Comparison of ENCODE assay signal across 8 cellular contexts in the genomic region with DNA sequence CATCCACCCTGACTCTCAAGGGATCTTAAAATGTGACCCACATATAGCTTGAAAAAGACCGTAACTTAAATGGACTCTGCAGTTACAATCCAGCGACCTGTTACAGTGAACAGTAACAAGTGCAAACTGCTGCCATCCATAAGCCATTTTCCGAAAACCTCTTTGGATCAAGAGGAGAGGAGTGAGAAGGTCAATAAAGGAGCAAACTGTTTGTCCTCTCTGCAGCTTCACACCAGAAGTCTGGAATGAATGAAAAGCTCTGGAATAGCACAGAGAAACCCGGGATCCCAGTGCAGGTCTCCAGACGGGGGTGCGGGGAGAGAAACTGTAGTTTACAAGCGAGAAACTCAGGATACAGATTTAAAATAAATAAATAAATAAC. TPM values are rescaled to one million over a fixed set of nuclear protein-coding genes. Genes with fewer than 3 reads are reported as not detected.
A peak's percentile ranks its signal among the peaks of the same experiment; 100 is the strongest.
DNase-seq lines count a peak whose midpoint lies in the region; ATAC-seq and TF ChIP-seq lines count a peak whose summit lies in the region.

No MANE protein-coding gene starts in this region.

- H3K9me2 ChIP-seq in neural cell (ENCODE audit: insufficient read depth, low read length): no peaks in the 10 kb centered on the region

- H3K4me3 Mint-ChIP-seq in activated CD8-positive, alpha-beta memory T cell treated with anti-CD3 and anti-CD28 coated beads, Interleukin-2, amount 10 ng/mL, durations not matched to agents 7 days and 5 days: peak overlapping the region; percentile 89

- H3K36me3 Mint-ChIP-seq in activated CD8-positive, alpha-beta memory T cell treated with anti-CD3 and anti-CD28 coated beads, Interleukin-2, amount 10 ng/mL, durations not matched to agents 7 days and 5 days: peaks cover 10% of the 10 kb centered on the region

- no peaks in the 10 kb centered on the region for H3K9me3 ChIP-seq in neural cell (ENCODE audit: low read length)

- ATAC-seq in activated CD8-positive, alpha-beta memory T cell treated with anti-CD3 and anti-CD28 coated beads, Interleukin-2, amount 10 ng/mL, durations not matched to agents 7 days and 5 days: no peak
- ATAC-seq in GM18520 (IDR thresholded peaks at IDR 0.05; ENCODE audit: unreplicated experiment) (no peak), GM19455 (IDR thresholded peaks at IDR 0.05; ENCODE audit: unreplicated experiment) (no peak)

- peak overlapping the region; percentile 42 for H2AFZ ChIP-seq in neural cell (ENCODE audit: low read depth, low read length)

- TF ChIP-seq EP300 in neural cell (conservative IDR thresholded peaks at IDR 0.05; ENCODE audit: poor library complexity, severe bottlenecking): no peak

- no peaks in the 10 kb centered on the region for H4K20me1 ChIP-seq in neural cell (ENCODE audit: insufficient read depth)

- H3K4me1 Mint-ChIP-seq in activated CD8-positive, alpha-beta memory T cell treated with anti-CD3 and anti-CD28 coated beads, Interleukin-2, amount 10 ng/mL, durations not matched to agents 7 days and 5 days: peaks cover 44% of the 10 kb centered on the region

- H3K27me3 ChIP-seq in neural cell (ENCODE audit: insufficient read depth, low read depth, low read length): no peaks in the 10 kb centered on the region

- no peaks in the 10 kb centered on the region for H3F3A ChIP-seq in neural cell (ENCODE audit: insufficient read depth, low read length, poor library complexity, severe bottlenecking)

- peak overlapping the region; percentile 88 for H3K9ac ChIP-seq in neural cell (ENCODE audit: low read length)

- H3K79me2 ChIP-seq in neural cell (replicated peaks; ENCODE audit: insufficient read depth, low read length): peaks cover 9% of the 10 kb centered on the region

- CTCF ChIA-PET in activated CD8-positive, alpha-beta memory T cell treated with anti-CD3 and anti-CD28 coated beads, Interleukin-2, amount 10 ng/mL, durations not matched to agents 7 days and 5 days (lab: Charles Lee): interaction anchor here (1.8 kb wide), 1 partner anchor 31 kb away, joined by 5 read pairs; no protein-coding TSS in a partner anchor

- no peaks in the 10 kb centered on the region for H3K36me3 ChIP-seq in neural cell (ENCODE audit: insufficient read depth, low read length)

- H3K27ac ChIP-seq in epithelial cell of prostate (peak overlapping the region; percentile 22), neural cell (ENCODE audit: low read length) (no peak overlapping the region)

- TF ChIP-seq RAD21 in neural cell (conservative IDR thresholded peaks at IDR 0.05): no peak

- peak overlapping the region; percentile 93 for H3K4me3 ChIP-seq in neural cell (ENCODE audit: low read length)

- peak overlapping the region; percentile 84 for H3K4me2 ChIP-seq in neural cell (ENCODE audit: low read length)

- DNase-seq in activated CD8-positive, alpha-beta memory T cell treated with anti-CD3 and anti-CD28 coated beads, Interleukin-2, amount 10 ng/mL, durations not matched to agents 7 days and 5 days: no peak
- DNase-seq in activated CD8-positive, alpha-beta memory T cell treated with anti-CD3 and anti-CD28 coated beads for 24 hours: no peak
- DNase-seq in RPMI7951 (ENCODE audit: low read depth) (peak; percentile 2), epithelial cell of prostate (ENCODE audit: low read depth, low spot score) (no peak)
- DNase-seq in stimulated activated CD4-positive, alpha-beta T cell treated with anti-CD3 and anti-CD28 coated beads, Interleukin-4, amount 100 ng/mL, for 4 hours: no peak

- peak overlapping the region; percentile 83 for H3K27ac Mint-ChIP-seq in activated CD8-positive, alpha-beta memory T cell treated with anti-CD3 and anti-CD28 coated beads, Interleukin-2, amount 10 ng/mL, durations not matched to agents 7 days and 5 days

- TF ChIP-seq CTCF in neural cell (IDR thresholded peaks at IDR 0.05; ENCODE audit: poor library complexity, severe bottlenecking): no peak

- peaks cover 9% of the 10 kb centered on the region for H3K27me3 Mint-ChIP-seq in activated CD8-positive, alpha-beta memory T cell treated with anti-CD3 and anti-CD28 coated beads, Interleukin-2, amount 10 ng/mL, durations not matched to agents 7 days and 5 days

- no peaks in the 10 kb centered on the region for H3K9me3 Mint-ChIP-seq in activated CD8-positive, alpha-beta memory T cell treated with anti-CD3 and anti-CD28 coated beads, Interleukin-2, amount 10 ng/mL, durations not matched to agents 7 days and 5 days (ENCODE audit: low read depth)

TF ChIP-seq in neural cell, 6 proteins besides CTCF, POLR2A, EP300 and RAD21:
- no peak for TF ChIP-seq MXI1 (conservative IDR thresholded peaks at IDR 0.05; ENCODE audit: poor library complexity, severe bottlenecking)
- TF ChIP-seq, protein P1, sequence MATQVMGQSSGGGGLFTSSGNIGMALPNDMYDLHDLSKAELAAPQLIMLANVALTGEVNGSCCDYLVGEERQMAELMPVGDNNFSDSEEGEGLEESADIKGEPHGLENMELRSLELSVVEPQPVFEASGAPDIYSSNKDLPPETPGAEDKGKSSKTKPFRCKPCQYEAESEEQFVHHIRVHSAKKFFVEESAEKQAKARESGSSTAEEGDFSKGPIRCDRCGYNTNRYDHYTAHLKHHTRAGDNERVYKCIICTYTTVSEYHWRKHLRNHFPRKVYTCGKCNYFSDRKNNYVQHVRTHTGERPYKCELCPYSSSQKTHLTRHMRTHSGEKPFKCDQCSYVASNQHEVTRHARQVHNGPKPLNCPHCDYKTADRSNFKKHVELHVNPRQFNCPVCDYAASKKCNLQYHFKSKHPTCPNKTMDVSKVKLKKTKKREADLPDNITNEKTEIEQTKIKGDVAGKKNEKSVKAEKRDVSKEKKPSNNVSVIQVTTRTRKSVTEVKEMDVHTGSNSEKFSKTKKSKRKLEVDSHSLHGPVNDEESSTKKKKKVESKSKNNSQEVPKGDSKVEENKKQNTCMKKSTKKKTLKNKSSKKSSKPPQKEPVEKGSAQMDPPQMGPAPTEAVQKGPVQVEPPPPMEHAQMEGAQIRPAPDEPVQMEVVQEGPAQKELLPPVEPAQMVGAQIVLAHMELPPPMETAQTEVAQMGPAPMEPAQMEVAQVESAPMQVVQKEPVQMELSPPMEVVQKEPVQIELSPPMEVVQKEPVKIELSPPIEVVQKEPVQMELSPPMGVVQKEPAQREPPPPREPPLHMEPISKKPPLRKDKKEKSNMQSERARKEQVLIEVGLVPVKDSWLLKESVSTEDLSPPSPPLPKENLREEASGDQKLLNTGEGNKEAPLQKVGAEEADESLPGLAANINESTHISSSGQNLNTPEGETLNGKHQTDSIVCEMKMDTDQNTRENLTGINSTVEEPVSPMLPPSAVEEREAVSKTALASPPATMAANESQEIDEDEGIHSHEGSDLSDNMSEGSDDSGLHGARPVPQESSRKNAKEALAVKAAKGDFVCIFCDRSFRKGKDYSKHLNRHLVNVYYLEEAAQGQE (IDR thresholded peaks at IDR 0.05; ENCODE audit: borderline replicate concordance): no peak
- TF ChIP-seq POLR2AphosphoS5 (IDR thresholded peaks at IDR 0.05): no peak
- no peak for TF ChIP-seq SMC3 (conservative IDR thresholded peaks at IDR 0.05; ENCODE audit: poor library complexity)
- TF ChIP-seq EZH2 (IDR thresholded peaks at IDR 0.05; ENCODE audit: borderline replicate concordance, insufficient read depth, low read length, poor library complexity, severe bottlenecking): no peak
- no peak for TF ChIP-seq TAF1 (IDR thresholded peaks at IDR 0.05; ENCODE audit: low read depth)

RNA-seq across cellular contexts. Expression of a gene that starts 0.7 kb away (rescaled TPM):
- 10 to 100 TPM in 1 of 2 experiments, 1 to 10 TPM in 1; 9.8 to 10.2 TPM for total RNA-seq in activated CD8-positive, alpha-beta memory T cell treated with anti-CD3 and anti-CD28 coated beads, Interleukin-2, amount 10 ng/mL, durations not matched to agents 7 days and 5 days
- total RNA-seq in RPMI7951 (2014; rRNA removed; shearing (Covaris generic)): 2.7 and 4.1 TPM in 2 replicates
- 19.4 and 19.8 TPM in 2 replicates for polyA plus RNA-seq in neural cell
- polyA minus RNA-seq in neural cell: 46.5 and 50.4 TPM in 2 replicates

RNA-seq across cellular contexts. Expression of a gene that starts 30.0 kb away (rescaled TPM):
- not detected for total RNA-seq in activated CD8-positive, alpha-beta memory T cell treated with anti-CD3 and anti-CD28 coated beads, Interleukin-2, amount 10 ng/mL, durations not matched to agents 7 days and 5 days
- total RNA-seq in RPMI7951 (2014; rRNA removed; shearing (Covaris generic)): not detected in 2 replicates
- polyA plus RNA-seq in neural cell: not detected in 2 replicates
- not detected in 2 replicates for polyA minus RNA-seq in neural cell
